Comparison of ENCODE assay signal across 18 cellular contexts in genomic region chr2:3641181-3641580, GRCh38. TPM values are rescaled to one million over a fixed set of nuclear protein-coding genes. Genes with fewer than 3 reads are reported as not detected.
"Had no signal": no experiment of that assay in that cellular context is flagged by ENCODE, and none has a peak within 500 bp of the region (broad histone marks: within the 10 kb centered on the region; RNA-seq: fewer than 3 reads in every experiment).

No MANE protein-coding gene starts in this region.

- H3K36me3 Mint-ChIP-seq: neural progenitor cell; stimulated activated effector memory CD8-positive, alpha-beta T cell treated with anti-CD3 and anti-CD28 coated beads, Interleukin-12 subunit alpha, Interleukin-12 subunit beta, amount 100 ng/mL, for 72 hours had no signal

- H3K27ac ChIP-seq: ascending aorta, hepatocyte, neural progenitor cell, right atrium auricular region, SK-N-MC, WERI-Rb-1 had no signal

- DNase-seq: activated CD4-positive, alpha-beta T cell treated with anti-CD3 and anti-CD28 coated beads, Interleukin-2, amount 10 ng/mL, durations not matched to agents 7 days and 5 days; activated CD8-positive, alpha-beta memory T cell treated with anti-CD3 and anti-CD28 coated beads for 24 hours; activated gamma-delta T cell; effector CD8-positive, alpha-beta T cell; erythroblast; mesendoderm; T-cell; trophoblast cell had no signal

- H3K4me3 ChIP-seq: ascending aorta, hepatocyte, neural progenitor cell, right atrium auricular region, SK-N-MC, smooth muscle cell had no signal

- H3K9me3 ChIP-seq: ascending aorta, right atrium auricular region had no signal

- H3K4me1 ChIP-seq: ascending aorta, neural progenitor cell, right atrium auricular region had no signal

- H3K27me3 ChIP-seq: ascending aorta, hepatocyte, neural progenitor cell, right atrium auricular region had no signal

- H3K4me3 Mint-ChIP-seq: activated CD4-positive, alpha-beta T cell treated with anti-CD3 and anti-CD28 coated beads, Interleukin-2, amount 10 ng/mL, durations not matched to agents 7 days and 5 days; neural progenitor cell; stimulated activated effector memory CD8-positive, alpha-beta T cell treated with anti-CD3 and anti-CD28 coated beads, Interleukin-12 subunit alpha, Interleukin-12 subunit beta, amount 100 ng/mL, for 72 hours; T-cell had no signal

- H3K27me3 Mint-ChIP-seq: activated CD4-positive, alpha-beta T cell treated with anti-CD3 and anti-CD28 coated beads, Interleukin-2, amount 10 ng/mL, durations not matched to agents 7 days and 5 days; T-cell had no signal

- H3K9me3 Mint-ChIP-seq: activated CD4-positive, alpha-beta T cell treated with anti-CD3 and anti-CD28 coated beads, Interleukin-2, amount 10 ng/mL, durations not matched to agents 7 days and 5 days; neural progenitor cell; stimulated activated effector memory CD8-positive, alpha-beta T cell treated with anti-CD3 and anti-CD28 coated beads, Interleukin-12 subunit alpha, Interleukin-12 subunit beta, amount 100 ng/mL, for 72 hours; T-cell had no signal

- H3K36me3 ChIP-seq: ascending aorta, neural progenitor cell, right atrium auricular region, WERI-Rb-1 had no signal

- H3K9ac ChIP-seq: neural progenitor cell had no signal

- H3K4me1 Mint-ChIP-seq: stimulated activated effector memory CD8-positive, alpha-beta T cell treated with anti-CD3 and anti-CD28 coated beads, Interleukin-12 subunit alpha, Interleukin-12 subunit beta, amount 100 ng/mL, for 72 hours; T-cell had no signal

- H3K27ac Mint-ChIP-seq: activated CD4-positive, alpha-beta T cell treated with anti-CD3 and anti-CD28 coated beads, Interleukin-2, amount 10 ng/mL, durations not matched to agents 7 days and 5 days; stimulated activated effector memory CD8-positive, alpha-beta T cell treated with anti-CD3 and anti-CD28 coated beads, Interleukin-12 subunit alpha, Interleukin-12 subunit beta, amount 100 ng/mL, for 72 hours; T-cell had no signal

- ATAC-seq: stimulated activated effector memory CD8-positive, alpha-beta T cell treated with anti-CD3 and anti-CD28 coated beads, Interleukin-12 subunit alpha, Interleukin-12 subunit beta, amount 100 ng/mL, for 72 hours; T-cell had no signal

RNA-seq across cellular contexts. Expression of gene ALLC, which starts 16.8 kb away (rescaled TPM):
- total RNA-seq: activated CD4-positive, alpha-beta T cell treated with anti-CD3 and anti-CD28 coated beads, Interleukin-2, amount 10 ng/mL, durations not matched to agents 7 days and 5 days; ascending aorta; bronchial epithelial cell; hepatocyte; right atrium auricular region; smooth muscle cell; T-cell had no signal
- polyA plus RNA-seq: hepatocyte, smooth muscle cell had no signal

RNA-seq across cellular contexts. Expression of gene COLEC11, which starts 46.3 kb away (rescaled TPM):
- total RNA-seq: kidney epithelial cell had no signal
